1 cellular context compared by ENCODE assay signal in genomic region chr3:13484861-13485590, GRCh38.
TF ChIP-seq lines count a peak whose summit lies in the region.

No MANE protein-coding gene starts in this region.

TF ChIP-seq in HepG2, 621 proteins besides CTCF, POLR2A, EP300 and RAD21 (continued from another document and continues in another):
- TF ChIP-seq GPN1 (CRISPR knock-in tag; IDR thresholded peaks at IDR 0.05; ENCODE audit: borderline replicate concordance), result no peak
- TF ChIP-seq HNF4A (CRISPR knock-in tag; IDR thresholded peaks at IDR 0.05), result peak; percentile 73
- TF ChIP-seq TBL1XR1 (IDR thresholded peaks at IDR 0.05; ENCODE audit: borderline replicate concordance, low read length, partially characterized antibody), result no peak
- TF ChIP-seq HDAC1 (CRISPR knock-in tag; IDR thresholded peaks at IDR 0.05), result peak; percentile 83
- no peak for TF ChIP-seq ZNF879 (CRISPR knock-in tag; IDR thresholded peaks at IDR 0.05)
- no peak for TF ChIP-seq SP1 (IDR thresholded peaks at IDR 0.05)
- 0 out of 2 replicates have a peak, but pooled peaks have one; percentile 20 for TF ChIP-seq SP1 (CRISPR knock-in tag; IDR thresholded peaks at IDR 0.05)
- TF ChIP-seq ZNF501 (CRISPR knock-in tag; IDR thresholded peaks at IDR 0.05), result peak; percentile 83
- TF ChIP-seq ARNT2 (CRISPR knock-in tag; IDR thresholded peaks at IDR 0.05; ENCODE audit: low read depth), result peak; percentile 84
- no peak for TF ChIP-seq RFX5 (IDR thresholded peaks at IDR 0.05; ENCODE audit: low read depth, low read length)
- TF ChIP-seq TBX2 (CRISPR knock-in tag; IDR thresholded peaks at IDR 0.05; ENCODE audit: borderline replicate concordance), result peak; percentile 96
- peak; percentile 42; the same call in 1 of the 2 replicates for TF ChIP-seq ZNF414 (CRISPR knock-in tag; IDR thresholded peaks at IDR 0.05)
- TF ChIP-seq HMGA1 (CRISPR knock-in tag; conservative IDR thresholded peaks at IDR 0.05), result no peak
- TF ChIP-seq KDM4B (CRISPR knock-in tag; IDR thresholded peaks at IDR 0.05), result peak; percentile 72; the same call in 1 of the 2 replicates
- TF ChIP-seq NFKB2 (CRISPR knock-in tag; IDR thresholded peaks at IDR 0.05; ENCODE audit: borderline replicate concordance), result peak; percentile 77; the same call in 1 of the 2 replicates
- no peak for TF ChIP-seq ZNF383 (CRISPR knock-in tag; IDR thresholded peaks at IDR 0.05; ENCODE audit: borderline replicate concordance)
- no peak for TF ChIP-seq ZNF3 (CRISPR knock-in tag; IDR thresholded peaks at IDR 0.05)
- no peak for TF ChIP-seq ZNF44 (CRISPR knock-in tag; IDR thresholded peaks at IDR 0.05)
- peak; percentile 81; the same call in 1 of the 2 replicates for TF ChIP-seq NAIF1 (CRISPR knock-in tag; IDR thresholded peaks at IDR 0.05; ENCODE audit: borderline replicate concordance)
- TF ChIP-seq MNT (IDR thresholded peaks at IDR 0.05), result 0 out of 2 replicates have a peak, but pooled peaks have one; percentile 17
- no peak for TF ChIP-seq ZNF10 (CRISPR knock-in tag; IDR thresholded peaks at IDR 0.05; ENCODE audit: borderline replicate concordance, low read depth)
- peak; percentile 72 for TF ChIP-seq HIVEP1 (CRISPR knock-in tag; IDR thresholded peaks at IDR 0.05)
- TF ChIP-seq ZNF607 (CRISPR knock-in tag; IDR thresholded peaks at IDR 0.05; ENCODE audit: borderline replicate concordance), result peak; percentile 97
- peak; percentile 61; the same call in 1 of the 2 replicates for TF ChIP-seq SP4 (CRISPR knock-in tag; IDR thresholded peaks at IDR 0.05)
- peak; percentile 90 for TF ChIP-seq ATF7-NPFF (CRISPR knock-in tag; IDR thresholded peaks at IDR 0.05; ENCODE audit: low read depth)
- TF ChIP-seq ZBTB37 (CRISPR knock-in tag; IDR thresholded peaks at IDR 0.05), result peak; percentile 78
- no peak for TF ChIP-seq MTF2 (CRISPR knock-in tag; IDR thresholded peaks at IDR 0.05; ENCODE audit: borderline replicate concordance)
- TF ChIP-seq FOXK2 (IDR thresholded peaks at IDR 0.05), result no peak
- TF ChIP-seq SP140L (CRISPR knock-in tag; IDR thresholded peaks at IDR 0.05; ENCODE audit: borderline replicate concordance), result no peak
- TF ChIP-seq POGK (CRISPR knock-in tag; conservative IDR thresholded peaks at IDR 0.05), result peak; percentile 75; the same call in 1 of the 2 replicates
- TF ChIP-seq ZNF652 (CRISPR knock-in tag; IDR thresholded peaks at IDR 0.05; ENCODE audit: borderline replicate concordance, low read depth), result peak; percentile 52; the same call in 1 of the 2 replicates
- peak; percentile 43; the same call in 1 of the 2 replicates for TF ChIP-seq ZSCAN25 (CRISPR knock-in tag; IDR thresholded peaks at IDR 0.05)
- TF ChIP-seq IKZF5 (CRISPR knock-in tag; IDR thresholded peaks at IDR 0.05), result peak; percentile 81; the same call in 1 of the 2 replicates
- peak; percentile 41; the same call in 1 of the 2 replicates for TF ChIP-seq RBFOX2 (IDR thresholded peaks at IDR 0.05; ENCODE audit: low read depth, low read length)
- peak; percentile 63 for TF ChIP-seq NCOA2 (CRISPR knock-in tag; IDR thresholded peaks at IDR 0.05)
- TF ChIP-seq HMGXB4 (CRISPR knock-in tag; IDR thresholded peaks at IDR 0.05; ENCODE audit: borderline replicate concordance in 1 of 2, low read depth in 1 of 2), result peak; percentile 18 to 60; a peak in 2 of 4 replicates
- TF ChIP-seq RBM22 (optimal IDR thresholded peaks at IDR 0.05; ENCODE audit: low read length), result no peak
- TF ChIP-seq MIXL1 (CRISPR knock-in tag; IDR thresholded peaks at IDR 0.05), result peak; percentile 88
- peak; percentile 91 for TF ChIP-seq BORCS8-MEF2B (CRISPR knock-in tag; IDR thresholded peaks at IDR 0.05)
- no peak; the same call in 1 of the 2 replicates for TF ChIP-seq ZNF777 (CRISPR knock-in tag; IDR thresholded peaks at IDR 0.05)
- peak in 1 of 2 experiments; percentile 80; a peak in 1 of 4 replicates for TF ChIP-seq KLF16 (CRISPR knock-in tag; IDR thresholded peaks at IDR 0.05)
- TF ChIP-seq ZNF552 (CRISPR knock-in tag; IDR thresholded peaks at IDR 0.05; ENCODE audit: borderline replicate concordance), result no peak
- TF ChIP-seq RFXANK (CRISPR knock-in tag; IDR thresholded peaks at IDR 0.05), result peak; percentile 35; the same call in 1 of the 2 replicates
- TF ChIP-seq KLF11 (CRISPR knock-in tag; IDR thresholded peaks at IDR 0.05), result peak; percentile 69; the same call in 1 of the 2 replicates
- peak; percentile 85; the same call in 1 of the 2 replicates for TF ChIP-seq ZBTB34 (CRISPR knock-in tag; IDR thresholded peaks at IDR 0.05)
- TF ChIP-seq PAX8 (CRISPR knock-in tag; IDR thresholded peaks at IDR 0.05; ENCODE audit: borderline replicate concordance), result no peak
- peak; percentile 70; the same call in 1 of the 2 replicates for TF ChIP-seq ESRRA (CRISPR knock-in tag; IDR thresholded peaks at IDR 0.05; ENCODE audit: low read depth)
- TF ChIP-seq ZNF850 (CRISPR knock-in tag; conservative IDR thresholded peaks at IDR 0.05), result no peak
- TF ChIP-seq NR2F6 (IDR thresholded peaks at IDR 0.05), result no peak
- peak; percentile 83 for TF ChIP-seq NR2F6 (CRISPR knock-in tag; IDR thresholded peaks at IDR 0.05)
- peak; percentile 39; the same call in 1 of the 2 replicates for TF ChIP-seq ZNF788 (CRISPR knock-in tag; IDR thresholded peaks at IDR 0.05; ENCODE audit: borderline replicate concordance)
- peak; percentile 73; the same call in 1 of the 2 replicates for TF ChIP-seq ZBTB26 (CRISPR knock-in tag; IDR thresholded peaks at IDR 0.05; ENCODE audit: borderline replicate concordance)
- TF ChIP-seq TP53 (CRISPR knock-in tag; conservative IDR thresholded peaks at IDR 0.05), result 0 out of 2 replicates have a peak, but pooled peaks have one; percentile 13
- TF ChIP-seq ZSCAN29 (CRISPR knock-in tag; conservative IDR thresholded peaks at IDR 0.05), result no peak
- peak; percentile 86 for TF ChIP-seq ZGPAT (CRISPR knock-in tag; IDR thresholded peaks at IDR 0.05)
- TF ChIP-seq FOXP1 (IDR thresholded peaks at IDR 0.05), result no peak
- peak; percentile 37; the same call in 1 of the 2 replicates for TF ChIP-seq FOXP1 (CRISPR knock-in tag; IDR thresholded peaks at IDR 0.05)
- peak; percentile 91 for TF ChIP-seq IRF2 (CRISPR knock-in tag; IDR thresholded peaks at IDR 0.05)
- peak; percentile 38 for TF ChIP-seq ASH2L (IDR thresholded peaks at IDR 0.05; ENCODE audit: insufficient read length, low read depth, low read length)
- no peak for TF ChIP-seq ZBTB3 (CRISPR knock-in tag; IDR thresholded peaks at IDR 0.05; ENCODE audit: borderline replicate concordance, low read depth)
- no peak for TF ChIP-seq HNRNPH1 (optimal IDR thresholded peaks at IDR 0.05; ENCODE audit: low read depth, low read length)
